Comparison of ENCODE assay signal across 9 cellular contexts in the genomic region with DNA sequence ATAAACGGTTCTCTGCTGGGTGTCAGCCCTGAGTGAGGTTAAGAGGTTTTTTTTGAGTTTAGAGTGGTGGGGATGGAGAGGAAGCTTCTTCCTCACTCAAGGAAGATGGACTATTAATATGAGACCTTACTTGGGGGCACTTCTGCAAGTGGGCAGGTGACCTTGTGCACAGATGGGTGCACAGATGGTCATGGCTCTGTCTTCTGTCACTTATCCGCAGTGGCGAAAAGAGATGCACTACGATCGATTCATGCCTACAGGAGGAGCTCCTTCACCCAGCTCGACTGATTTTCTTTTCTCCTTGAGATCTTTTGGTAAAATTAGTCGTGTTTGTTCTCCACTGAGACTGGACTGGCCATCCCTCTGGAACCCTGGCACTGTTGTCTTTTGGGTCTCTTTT.
"Had no signal": no experiment of that assay in that cellular context is flagged by ENCODE, and none has a peak within 500 bp of the region (broad histone marks: within the 10 kb centered on the region; RNA-seq: fewer than 3 reads in every experiment).

No MANE protein-coding gene starts in this region.

- DNase-seq: GM23248, GOT3, H7, HFFc6, IMR-90, KG1 had no signal

- ATAC-seq: HCT116, K562 had no signal

- H3K27ac ChIP-seq: GM23248 had no signal

- H3K36me3 ChIP-seq: HAP-1 had no signal

- H3K4me3 ChIP-seq: GM23248, HAP-1, K562 had no signal

- H3K9me3 ChIP-seq: HAP-1 had no signal
